In the genomic region with DNA sequence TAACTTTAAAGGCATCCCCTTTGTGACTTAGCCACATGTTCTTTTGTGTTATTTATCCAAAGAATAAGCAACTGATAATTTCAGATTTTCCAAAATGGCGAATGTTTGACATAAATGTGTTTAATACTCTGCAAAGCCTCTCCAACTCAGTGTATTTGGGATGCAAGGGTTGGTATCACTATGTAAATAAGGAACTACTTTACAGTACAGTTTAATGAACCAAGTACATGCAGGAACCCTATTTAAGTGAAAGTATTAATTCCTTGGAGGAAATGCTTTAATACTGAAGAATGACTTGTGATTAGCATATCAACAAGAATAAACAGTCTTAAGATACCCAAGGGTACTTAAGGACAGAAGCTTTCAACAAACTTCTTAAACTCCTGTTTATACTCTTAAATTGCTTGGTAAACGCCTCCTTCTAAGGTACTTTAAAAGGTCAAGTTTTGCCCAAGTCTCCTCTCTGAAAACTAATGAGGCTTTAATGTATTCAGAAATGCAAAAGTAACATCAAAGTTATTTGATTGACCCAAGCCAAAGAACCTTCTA, we compare ENCODE assay signal across 14 cellular contexts.
DNase-seq lines count a peak whose midpoint lies in the region; ATAC-seq, FAIRE-seq and TF ChIP-seq lines count a peak whose summit lies in the region.
"Had no signal": no experiment of that assay in that cellular context is flagged by ENCODE, and none has a peak within 500 bp of the region (broad histone marks: within the 10 kb centered on the region; RNA-seq: fewer than 3 reads in every experiment).

No MANE protein-coding gene starts in this region.

- FAIRE-seq in GM19239 (lab: Jason Lieb, UNC), result peak; percentile 21
- FAIRE-seq: G401.6 had no signal

- H3K18ac ChIP-seq in mesenchymal stem cell (ENCODE audit: low read depth in 1 of 2, low read length in 2 of 2), result no peak overlapping the region

- WGBS in thyroid gland, 2 donors, result 78 to 81% methylated on average over 2 of the region's 2 CpGs
- 92 to 98% (median 94%) methylated on average over 2 of the region's 2 CpGs for WGBS in adrenal gland, 4 donors
- WGBS in mesenchymal stem cell, result 88% methylated on average over 1 of the region's 2 CpGs

- H3K9ac ChIP-seq in PC-3 (ENCODE audit: low read length) (peak overlapping the region; percentile 4; the same call in 1 of the 2 replicates), mesenchymal stem cell (ENCODE audit: low read length) (no peak overlapping the region)

- H3K4me2 ChIP-seq in PC-3 (ENCODE audit: low read length) (peak overlapping the region; percentile 42), mesenchymal stem cell (ENCODE audit: low read length, poor library complexity, severe bottlenecking) (no peak overlapping the region)

- H2BK5ac ChIP-seq in mesenchymal stem cell (ENCODE audit: low read depth, low read length, poor library complexity, severe bottlenecking), result no peak overlapping the region

- H3K79me1 ChIP-seq in mesenchymal stem cell (replicated peaks; ENCODE audit: low read length, poor library complexity, severe bottlenecking), result peaks cover 6% of the 10 kb centered on the region

- TF ChIP-seq CTCF in PC-3 (conservative IDR thresholded peaks at IDR 0.05; ENCODE audit: low read depth, low read length) (no peak), fibroblast of villous mesenchyme (IDR thresholded peaks at IDR 0.05; ENCODE audit: insufficient read depth, low read depth, low read length) (no peak), thyroid gland (IDR thresholded peaks at IDR 0.05) (no peak), adrenal gland (IDR thresholded peaks at IDR 0.05) (no peak)

- H3K4ac ChIP-seq in mesenchymal stem cell (ENCODE audit: low read depth in 1 of 2, low read length in 2 of 2), result no peak overlapping the region

- no peak overlapping the region for H3K23ac ChIP-seq in mesenchymal stem cell (ENCODE audit: low read length in 2 of 2)

- no peaks in the 10 kb centered on the region for H3K9me3 ChIP-seq in PC-3 (ENCODE audit: low read length)
- H3K9me3 ChIP-seq in thyroid gland, result no peaks in the 10 kb centered on the region
- no peaks in the 10 kb centered on the region for H3K9me3 ChIP-seq in adrenal gland (replicated peaks in 1 of 3)
- H3K9me3 ChIP-seq in mesenchymal stem cell (ENCODE audit: control insufficient read depth, low read length), result no peaks in the 10 kb centered on the region
- H3K9me3 ChIP-seq: SJCRH30 had no signal

- no peak overlapping the region for H3K4me3 ChIP-seq in PC-3 (ENCODE audit: low read length)
- H3K4me3 ChIP-seq in fibroblast of villous mesenchyme (ENCODE audit: low read depth, low read length), result no peak overlapping the region
- no peak overlapping the region for H3K4me3 ChIP-seq in thyroid gland (replicated peaks in 1 of 3)
- no peak overlapping the region for H3K4me3 ChIP-seq in adrenal gland
- H3K4me3 ChIP-seq in mesenchymal stem cell (ENCODE audit: insufficient read depth in 1 of 2, low read depth in 1 of 2, low read length in 2 of 2), result no peak overlapping the region
- H3K4me3 ChIP-seq: SJCRH30 had no signal

- no peak overlapping the region for H2BK120ac ChIP-seq in mesenchymal stem cell (ENCODE audit: low read depth, low read length)

- no peak overlapping the region for H2BK15ac ChIP-seq in mesenchymal stem cell (ENCODE audit: low read depth, poor library complexity, severe bottlenecking)

- H2AFZ ChIP-seq in PC-3 (ENCODE audit: low read length), result no peak overlapping the region
- no peak overlapping the region for H2AFZ ChIP-seq in mesenchymal stem cell (ENCODE audit: low read depth, low read length)

- DNase-seq in GM19239 (ENCODE audit: insufficient read length, low spot score) (no peak), PC-3 (no peak), fibroblast of villous mesenchyme (ENCODE audit: low read depth) (peak; percentile 11), thyroid gland (no peak), adrenal gland (no peak), mesenchymal stem cell (no peak)
- DNase-seq: AML-193, DND-41, KBM-7, NCI-H1694 treated with DMSO at 0.1 percent for 48 hours, NCI-H524 had no signal

- no peak for TF ChIP-seq POLR2A in thyroid gland (IDR thresholded peaks at IDR 0.05)
- no peak for TF ChIP-seq POLR2A in adrenal gland (IDR thresholded peaks at IDR 0.05)

- intact Hi-C loops in PC-3 (cut with micrococcal nuclease) (loop anchor here (5.0 kb wide), 1 partner anchor 160 kb away; no protein-coding TSS in a partner anchor), thyroid gland (cut with DNase I) (no loop called here), adrenal gland (cut with DNase I) (no loop called here)

- ATAC-seq in PC-3, result no peak
- ATAC-seq in GM21717 (IDR thresholded peaks at IDR 0.05; ENCODE audit: unreplicated experiment), result no peak

- H2AK5ac ChIP-seq in mesenchymal stem cell (ENCODE audit: low read length, severe bottlenecking), result no peak overlapping the region

- no peak overlapping the region for H3K14ac ChIP-seq in mesenchymal stem cell (ENCODE audit: low read length in 2 of 2)

- H2BK12ac ChIP-seq in mesenchymal stem cell (ENCODE audit: low read length in 2 of 2), result no peak overlapping the region

- H3K9me2 ChIP-seq in PC-3 (replicated peaks; ENCODE audit: low read length), result no peaks in the 10 kb centered on the region

- CTCF ChIA-PET in PC-3 (lab: Charles Lee), result no interaction called here

- H3K4me1 ChIP-seq in PC-3 (ENCODE audit: insufficient read depth, low read length), result peaks cover 83% of the 10 kb centered on the region
- H3K4me1 ChIP-seq in thyroid gland, result peaks cover 49 to 66% of the 10 kb centered on the region in 2 donors
- H3K4me1 ChIP-seq in adrenal gland (replicated peaks in 1 of 2), result peaks cover 6 to 25% of the 10 kb centered on the region in 2 donors
- H3K4me1 ChIP-seq in mesenchymal stem cell (ENCODE audit: control insufficient read depth, insufficient read depth, low read depth, low read length), result peaks cover 8% of the 10 kb centered on the region

- H3K79me2 ChIP-seq in PC-3 (ENCODE audit: low read length), result no peaks in the 10 kb centered on the region

- H3K36me3 ChIP-seq in PC-3 (ENCODE audit: low read depth, low read length) (no peaks in the 10 kb centered on the region), thyroid gland (no peaks in the 10 kb centered on the region), adrenal gland (replicated peaks in 1 of 2) (no peaks in the 10 kb centered on the region), mesenchymal stem cell (ENCODE audit: control insufficient read depth in 1 of 2, insufficient read depth in 2 of 2, low read depth in 1 of 2, low read length in 2 of 2) (no peaks in the 10 kb centered on the region)
- H3K36me3 ChIP-seq: SJCRH30 had no signal

- no TSS peak for BruUV-seq in PC-3 (replicated peaks; lab: Mats Ljungman, UMichigan)

- no peaks in the 10 kb centered on the region for H4K20me1 ChIP-seq in PC-3 (ENCODE audit: low read length)

- POLR2A ChIA-PET in PC-3 (lab: Charles Lee; ENCODE audit: unreplicated experiment), result no interaction called here

- H4K91ac ChIP-seq in mesenchymal stem cell (ENCODE audit: low read length), result no peak overlapping the region

- no peak overlapping the region for H4K8ac ChIP-seq in mesenchymal stem cell (ENCODE audit: low read length)

- peaks cover 13% of the 10 kb centered on the region for H3F3A ChIP-seq in PC-3 (ENCODE audit: low read length, unreplicated experiment)

- H3K27me3 ChIP-seq in PC-3 (ENCODE audit: low read length) (no peaks in the 10 kb centered on the region), thyroid gland (no peaks in the 10 kb centered on the region), adrenal gland (no peaks in the 10 kb centered on the region), mesenchymal stem cell (ENCODE audit: control insufficient read depth in 1 of 2, insufficient read depth in 1 of 2, low read length in 2 of 2) (peaks cover 0 to 11% of the 10 kb centered on the region in 2 experiments)
- H3K27me3 ChIP-seq: SJCRH30 had no signal

- H3K27ac ChIP-seq in PC-3 (ENCODE audit: low read length), result peak overlapping the region; percentile 76
- peak overlapping the region in 2 of 3 donors; percentile 23 to 86 for H3K27ac ChIP-seq in thyroid gland
- no peak overlapping the region for H3K27ac ChIP-seq in adrenal gland
- H3K27ac ChIP-seq in mesenchymal stem cell (ENCODE audit: low read length, poor library complexity, severe bottlenecking), result no peak overlapping the region
- H3K27ac ChIP-seq: SJCRH30 had no signal

Comparison
In these comparisons a context has a peak if more than half of its experiments do, and no peak if none do; other contexts are left out.
1. H3K27ac ChIP-seq: peak in PC-3 (single experiment) and thyroid gland (2 of 3); none in adrenal gland (0 of 5) and mesenchymal stem cell (single experiment).